ENCODE assay signal across 32 cellular contexts in the genomic region with DNA sequence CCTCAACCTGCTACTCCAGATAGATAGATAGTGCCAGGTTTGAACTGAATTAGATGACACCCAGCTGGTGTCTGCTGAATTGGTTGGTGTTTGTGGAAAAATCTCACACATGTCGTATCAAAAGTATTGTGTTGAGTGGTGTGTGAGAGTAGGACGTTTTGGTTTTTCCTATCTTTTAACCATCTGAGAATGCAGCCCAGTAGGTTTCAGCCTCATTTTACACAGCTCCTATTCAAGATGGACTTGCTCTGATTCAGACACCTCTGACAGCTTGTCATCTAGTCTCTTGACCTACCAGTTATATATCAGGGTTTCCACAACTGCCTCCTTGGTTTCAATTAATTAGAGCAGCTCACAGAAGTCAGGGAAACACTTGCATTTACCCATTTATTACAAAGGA.
"Had no signal": no experiment of that assay in that cellular context is flagged by ENCODE, and none has a peak within 500 bp of the region (broad histone marks: within the 10 kb centered on the region; RNA-seq: fewer than 3 reads in every experiment).

No MANE protein-coding gene starts in this region.

- H3K4me1 Mint-ChIP-seq: activated B cell treated with CpG ODN at 0.5 μM for 24 hours; activated naive CD4-positive, alpha-beta T cell treated with anti-CD3 and anti-CD28 coated beads, Interleukin-2, amount 50 U/mL, for 24 hours; activated naive CD8-positive, alpha-beta T cell treated with anti-CD3 and anti-CD28 coated beads, Interleukin-2, amount 10 ng/mL, durations not matched to agents 7 days and 5 days had no signal

- H3K27ac Mint-ChIP-seq: activated B cell treated with CpG ODN at 0.5 μM for 24 hours; activated CD8-positive, alpha-beta T cell treated with anti-CD3 and anti-CD28 coated beads for 36 hours; activated naive CD4-positive, alpha-beta T cell treated with anti-CD3 and anti-CD28 coated beads for 36 hours; activated naive CD4-positive, alpha-beta T cell treated with anti-CD3 and anti-CD28 coated beads, Interleukin-2, amount 50 U/mL, for 24 hours; activated naive CD8-positive, alpha-beta T cell treated with anti-CD3 and anti-CD28 coated beads, Interleukin-2, amount 10 ng/mL, durations not matched to agents 7 days and 5 days; activated T-helper 2 cell treated with anti-CD3 and anti-CD28 coated beads, Interferon-gamma antibody, Interleukin-2, Interleukin-4, amounts not matched to agents 10 μg/mL and 5 μg/mL and 100 μg/mL, durations not matched to agents 14 hours and 24 hours and 36 hours; T-helper 17 cell; T-helper 2 cell treated with Interferon-gamma antibody and Interleukin-4, amounts not matched to agents 5 μg/mL and 100 μg/mL, for 36 hours had no signal

- FAIRE-seq: colon, endometrium, endothelial cell of umbilical vein had no signal

- H3K9me3 Mint-ChIP-seq: activated CD8-positive, alpha-beta T cell treated with anti-CD3 and anti-CD28 coated beads for 36 hours; activated naive CD4-positive, alpha-beta T cell treated with anti-CD3 and anti-CD28 coated beads for 36 hours; activated naive CD4-positive, alpha-beta T cell treated with anti-CD3 and anti-CD28 coated beads, Interleukin-2, amount 50 U/mL, for 24 hours; activated T-cell treated with anti-CD3 and anti-CD28 coated beads, Interleukin-2, amount 50 U/mL, for 4 hours; activated T-helper 2 cell treated with anti-CD3 and anti-CD28 coated beads, Interferon-gamma antibody, Interleukin-2, Interleukin-4, amounts not matched to agents 10 μg/mL and 5 μg/mL and 100 μg/mL, durations not matched to agents 14 hours and 24 hours and 36 hours; T-helper 2 cell treated with Interferon-gamma antibody and Interleukin-4, amounts not matched to agents 5 μg/mL and 100 μg/mL, for 36 hours had no signal

- H3K36me3 Mint-ChIP-seq: activated naive CD4-positive, alpha-beta T cell treated with anti-CD3 and anti-CD28 coated beads, Interleukin-2, amount 50 U/mL, for 24 hours; activated naive CD8-positive, alpha-beta T cell treated with anti-CD3 and anti-CD28 coated beads, Interleukin-2, amount 10 ng/mL, durations not matched to agents 7 days and 5 days had no signal

- H3K27ac ChIP-seq: body of pancreas, epithelial cell of prostate, esophagus squamous epithelium, gastroesophageal sphincter, heart right ventricle, WERI-Rb-1 had no signal

- H3K9me3 ChIP-seq: body of pancreas, esophagus squamous epithelium, gastroesophageal sphincter, heart right ventricle had no signal

- DNase-seq: activated B cell treated with CpG ODN at 0.5 μM for 24 hours; activated CD4-positive, alpha-beta T cell treated with anti-CD3 and anti-CD28 coated beads for 48 hours; activated CD4-positive, alpha-beta T cell treated with anti-CD3 and anti-CD28 coated beads, Interleukin-2, amount 50 U/mL, for 1 hour; activated CD4-positive, alpha-beta T cell treated with anti-CD3 and anti-CD28 coated beads, Interleukin-2, amount 50 U/mL, for 48 hours; activated CD8-positive, alpha-beta memory T cell treated with anti-CD3 and anti-CD28 coated beads for 24 hours; activated CD8-positive, alpha-beta T cell treated with anti-CD3 and anti-CD28 coated beads for 36 hours; activated effector memory CD4-positive, alpha-beta T cell treated with anti-CD3 and anti-CD28 coated beads, Interleukin-2, amount 50 U/mL, for 16 hours; activated naive CD4-positive, alpha-beta T cell treated with anti-CD3 and anti-CD28 coated beads for 36 hours; activated naive CD8-positive, alpha-beta T cell treated with anti-CD3 and anti-CD28 coated beads, Interleukin-2, amount 10 ng/mL, durations not matched to agents 7 days and 5 days; activated T-cell treated with anti-CD3 and anti-CD28 coated beads, Interleukin-2, amount 50 U/mL, for 4 hours; amniotic stem cell; anterior cingulate cortex; body of pancreas; caudate nucleus; cortex of kidney; effector CD8-positive, alpha-beta T cell; esophagus squamous epithelium; foreskin melanocyte; heart right ventricle; T-helper 1 cell; T-helper 17 cell; T1000; WERI-Rb-1 had no signal

- H3K36me3 ChIP-seq: esophagus squamous epithelium, gastroesophageal sphincter, heart right ventricle, WERI-Rb-1 had no signal

- H3K27me3 Mint-ChIP-seq: activated CD8-positive, alpha-beta T cell treated with anti-CD3 and anti-CD28 coated beads for 36 hours; activated naive CD4-positive, alpha-beta T cell treated with anti-CD3 and anti-CD28 coated beads, Interleukin-2, amount 50 U/mL, for 24 hours had no signal

- H3K27me3 ChIP-seq: body of pancreas, esophagus squamous epithelium, gastroesophageal sphincter, heart right ventricle had no signal

- H3K4me3 ChIP-seq: body of pancreas, esophagus squamous epithelium, gastroesophageal sphincter, heart right ventricle had no signal

- ATAC-seq: activated CD4-positive, CD25-positive, alpha-beta regulatory T cell treated with anti-CD3 and anti-CD28 coated beads, Interleukin-2, amount 50 U/mL, for 24 hours; activated CD8-positive, alpha-beta T cell treated with anti-CD3 and anti-CD28 coated beads for 36 hours; activated T-cell treated with anti-CD3 and anti-CD28 coated beads, Interleukin-2, amount 50 U/mL, for 4 hours; body of pancreas; gastroesophageal sphincter; heart right ventricle; T-helper 17 cell had no signal

- H3K4me1 ChIP-seq: esophagus squamous epithelium, gastroesophageal sphincter, heart right ventricle had no signal

- H3K4me3 Mint-ChIP-seq: activated B cell treated with CpG ODN at 0.5 μM for 24 hours; activated CD8-positive, alpha-beta T cell treated with anti-CD3 and anti-CD28 coated beads for 36 hours; activated naive CD4-positive, alpha-beta T cell treated with anti-CD3 and anti-CD28 coated beads for 36 hours; activated naive CD4-positive, alpha-beta T cell treated with anti-CD3 and anti-CD28 coated beads, Interleukin-2, amount 50 U/mL, for 24 hours; activated naive CD8-positive, alpha-beta T cell treated with anti-CD3 and anti-CD28 coated beads, Interleukin-2, amount 10 ng/mL, durations not matched to agents 7 days and 5 days; activated T-cell treated with anti-CD3 and anti-CD28 coated beads, Interleukin-2, amount 50 U/mL, for 4 hours; T-helper 17 cell; T-helper 2 cell treated with Interferon-gamma antibody and Interleukin-4, amounts not matched to agents 5 μg/mL and 100 μg/mL, for 36 hours had no signal
